1 cellular context compared by ENCODE assay signal in genomic region chr6:42805297-42805861, GRCh38.
TF ChIP-seq lines count a peak whose summit lies in the region.

No MANE protein-coding gene starts in this region.

TF ChIP-seq in HepG2, 621 proteins besides CTCF, POLR2A, EP300 and RAD21 (continued from another document):
- peak; percentile 41; the same call in 1 of the 2 replicates for TF ChIP-seq AHDC1 (CRISPR knock-in tag; IDR thresholded peaks at IDR 0.05; ENCODE audit: borderline replicate concordance)
- TF ChIP-seq DR1 (CRISPR knock-in tag; IDR thresholded peaks at IDR 0.05): no peak
- TF ChIP-seq ZNF766 (CRISPR knock-in tag; IDR thresholded peaks at IDR 0.05; ENCODE audit: borderline replicate concordance): no peak
- no peak for TF ChIP-seq PATZ1 (CRISPR knock-in tag; IDR thresholded peaks at IDR 0.05)
- TF ChIP-seq ZNF501 (CRISPR knock-in tag; IDR thresholded peaks at IDR 0.05): 0 out of 2 replicates have a peak, but pooled peaks have one; percentile 15
- TF ChIP-seq, protein P1, sequence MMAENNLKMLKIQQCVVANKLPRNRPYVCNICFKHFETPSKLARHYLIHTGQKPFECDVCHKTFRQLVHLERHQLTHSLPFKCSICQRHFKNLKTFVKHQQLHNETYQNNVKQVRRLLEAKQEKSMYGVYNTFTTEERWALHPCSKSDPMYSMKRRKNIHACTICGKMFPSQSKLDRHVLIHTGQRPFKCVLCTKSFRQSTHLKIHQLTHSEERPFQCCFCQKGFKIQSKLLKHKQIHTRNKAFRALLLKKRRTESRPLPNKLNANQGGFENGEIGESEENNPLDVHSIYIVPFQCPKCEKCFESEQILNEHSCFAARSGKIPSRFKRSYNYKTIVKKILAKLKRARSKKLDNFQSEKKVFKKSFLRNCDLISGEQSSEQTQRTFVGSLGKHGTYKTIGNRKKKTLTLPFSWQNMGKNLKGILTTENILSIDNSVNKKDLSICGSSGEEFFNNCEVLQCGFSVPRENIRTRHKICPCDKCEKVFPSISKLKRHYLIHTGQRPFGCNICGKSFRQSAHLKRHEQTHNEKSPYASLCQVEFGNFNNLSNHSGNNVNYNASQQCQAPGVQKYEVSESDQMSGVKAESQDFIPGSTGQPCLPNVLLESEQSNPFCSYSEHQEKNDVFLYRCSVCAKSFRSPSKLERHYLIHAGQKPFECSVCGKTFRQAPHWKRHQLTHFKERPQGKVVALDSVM (CRISPR knock-in tag; IDR thresholded peaks at IDR 0.05): no peak
- peak; percentile 98 for TF ChIP-seq BCL6 (CRISPR knock-in tag; IDR thresholded peaks at IDR 0.05)
- TF ChIP-seq PBX2 (CRISPR knock-in tag; IDR thresholded peaks at IDR 0.05): no peak
- no peak for TF ChIP-seq SRY (CRISPR knock-in tag; IDR thresholded peaks at IDR 0.05)
- TF ChIP-seq REL (CRISPR knock-in tag; conservative IDR thresholded peaks at IDR 0.05): no peak
- TF ChIP-seq, protein P2, sequence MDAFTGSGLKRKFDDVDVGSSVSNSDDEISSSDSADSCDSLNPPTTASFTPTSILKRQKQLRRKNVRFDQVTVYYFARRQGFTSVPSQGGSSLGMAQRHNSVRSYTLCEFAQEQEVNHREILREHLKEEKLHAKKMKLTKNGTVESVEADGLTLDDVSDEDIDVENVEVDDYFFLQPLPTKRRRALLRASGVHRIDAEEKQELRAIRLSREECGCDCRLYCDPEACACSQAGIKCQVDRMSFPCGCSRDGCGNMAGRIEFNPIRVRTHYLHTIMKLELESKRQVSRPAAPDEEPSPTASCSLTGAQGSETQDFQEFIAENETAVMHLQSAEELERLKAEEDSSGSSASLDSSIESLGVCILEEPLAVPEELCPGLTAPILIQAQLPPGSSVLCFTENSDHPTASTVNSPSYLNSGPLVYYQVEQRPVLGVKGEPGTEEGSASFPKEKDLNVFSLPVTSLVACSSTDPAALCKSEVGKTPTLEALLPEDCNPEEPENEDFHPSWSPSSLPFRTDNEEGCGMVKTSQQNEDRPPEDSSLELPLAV (CRISPR knock-in tag; conservative IDR thresholded peaks at IDR 0.05; ENCODE audit: low read depth): no peak
- no peak for TF ChIP-seq KLF6 (CRISPR knock-in tag; IDR thresholded peaks at IDR 0.05)
- no peak for TF ChIP-seq ATRX (CRISPR knock-in tag; IDR thresholded peaks at IDR 0.05; ENCODE audit: borderline replicate concordance)
- TF ChIP-seq, protein P3, sequence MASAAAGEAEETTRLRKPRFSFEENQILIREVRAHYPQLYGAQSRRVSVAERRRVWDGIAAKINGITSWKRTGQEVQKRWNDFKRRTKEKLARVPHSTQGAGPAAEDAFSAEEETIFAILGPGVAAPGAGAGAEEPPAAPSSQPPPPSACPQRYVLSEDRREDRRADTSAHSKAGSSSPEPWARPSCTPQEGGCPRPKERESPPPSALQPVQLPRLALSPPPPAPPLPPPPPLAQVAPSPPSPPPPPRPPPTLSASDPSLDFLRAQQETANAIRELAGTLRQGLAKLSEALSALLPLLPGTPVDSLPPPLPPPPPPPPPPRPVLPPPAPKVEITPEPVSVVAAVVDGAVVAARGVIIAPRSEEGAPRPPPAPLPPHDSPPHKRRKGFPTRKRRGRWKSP (CRISPR knock-in tag; IDR thresholded peaks at IDR 0.05): no peak
- no peak for TF ChIP-seq ZNF350 (CRISPR knock-in tag; IDR thresholded peaks at IDR 0.05; ENCODE audit: borderline replicate concordance, low read depth)
- TF ChIP-seq, protein P4, sequence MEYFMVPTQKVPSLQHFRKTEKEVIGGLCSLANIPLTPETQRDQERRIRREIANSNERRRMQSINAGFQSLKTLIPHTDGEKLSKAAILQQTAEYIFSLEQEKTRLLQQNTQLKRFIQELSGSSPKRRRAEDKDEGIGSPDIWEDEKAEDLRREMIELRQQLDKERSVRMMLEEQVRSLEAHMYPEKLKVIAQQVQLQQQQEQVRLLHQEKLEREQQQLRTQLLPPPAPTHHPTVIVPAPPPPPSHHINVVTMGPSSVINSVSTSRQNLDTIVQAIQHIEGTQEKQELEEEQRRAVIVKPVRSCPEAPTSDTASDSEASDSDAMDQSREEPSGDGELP (IDR thresholded peaks at IDR 0.05; ENCODE audit: borderline replicate concordance, low read depth): no peak
- no peak for TF ChIP-seq GMEB1 (CRISPR knock-in tag; IDR thresholded peaks at IDR 0.05; ENCODE audit: borderline replicate concordance)
TF ChIP-seq in HepG2: peak in this region for 33.
